2 cellular contexts compared by ENCODE assay signal in genomic region chr3:101624857-101625256, GRCh38.
TF ChIP-seq lines count a peak whose summit lies in the region.

No MANE protein-coding gene starts in this region.

TF ChIP-seq in HEK293, 187 proteins besides CTCF, POLR2A, EP300 and RAD21:
- TF ChIP-seq, protein P1, sequence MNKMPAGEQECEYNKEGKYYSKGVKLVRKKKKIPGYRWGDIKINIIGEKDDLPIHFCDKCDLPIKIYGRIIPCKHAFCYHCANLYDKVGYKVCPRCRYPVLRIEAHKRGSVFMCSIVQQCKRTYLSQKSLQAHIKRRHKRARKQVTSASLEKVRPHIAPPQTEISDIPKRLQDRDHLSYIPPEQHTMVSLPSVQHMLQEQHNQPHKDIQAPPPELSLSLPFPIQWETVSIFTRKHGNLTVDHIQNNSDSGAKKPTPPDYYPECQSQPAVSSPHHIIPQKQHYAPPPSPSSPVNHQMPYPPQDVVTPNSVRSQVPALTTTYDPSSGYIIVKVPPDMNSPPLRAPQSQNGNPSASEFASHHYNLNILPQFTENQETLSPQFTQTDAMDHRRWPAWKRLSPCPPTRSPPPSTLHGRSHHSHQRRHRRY (tag by site-specific recombination; IDR thresholded peaks at IDR 0.05) = no peak
- TF ChIP-seq ZNF239 (tag by site-specific recombination; IDR thresholded peaks at IDR 0.05) (no peak), SETDB1 (IDR thresholded peaks at IDR 0.05; ENCODE audit: insufficient read length, low read length) (peak; percentile 34), GLIS2 (tag by site-specific recombination; IDR thresholded peaks at IDR 0.05) (no peak), ZNF664 (tag by site-specific recombination; IDR thresholded peaks at IDR 0.05) (no peak)

TF ChIP-seq in H1, 55 proteins besides CTCF, POLR2A, EP300 and RAD21:
- no peak for TF ChIP-seq SP2 (IDR thresholded peaks at IDR 0.05; ENCODE audit: low read length)
- TF ChIP-seq USF2 (IDR thresholded peaks at IDR 0.05; ENCODE audit: low read length) = no peak
- no peak for TF ChIP-seq BACH1 (IDR thresholded peaks at IDR 0.05; ENCODE audit: low read length)
- TF ChIP-seq ATF3 (IDR thresholded peaks at IDR 0.05; ENCODE audit: insufficient read depth, low read depth, low read length) = no peak
- 0 out of 2 replicates have a peak, but pooled peaks have one; percentile 33 for TF ChIP-seq SRF (IDR thresholded peaks at IDR 0.05; ENCODE audit: low read depth, low read length)
- TF ChIP-seq NANOG (IDR thresholded peaks at IDR 0.05; ENCODE audit: insufficient read depth, low read depth, low read length, poor library complexity, severe bottlenecking) = no peak
- no peak for TF ChIP-seq GABPA (IDR thresholded peaks at IDR 0.05; ENCODE audit: borderline replicate concordance, insufficient read depth, low read length)
TF ChIP-seq in H1: peak in this region for 1.
